Comparison of ENCODE assay signal across 8 cellular contexts in the genomic region with DNA sequence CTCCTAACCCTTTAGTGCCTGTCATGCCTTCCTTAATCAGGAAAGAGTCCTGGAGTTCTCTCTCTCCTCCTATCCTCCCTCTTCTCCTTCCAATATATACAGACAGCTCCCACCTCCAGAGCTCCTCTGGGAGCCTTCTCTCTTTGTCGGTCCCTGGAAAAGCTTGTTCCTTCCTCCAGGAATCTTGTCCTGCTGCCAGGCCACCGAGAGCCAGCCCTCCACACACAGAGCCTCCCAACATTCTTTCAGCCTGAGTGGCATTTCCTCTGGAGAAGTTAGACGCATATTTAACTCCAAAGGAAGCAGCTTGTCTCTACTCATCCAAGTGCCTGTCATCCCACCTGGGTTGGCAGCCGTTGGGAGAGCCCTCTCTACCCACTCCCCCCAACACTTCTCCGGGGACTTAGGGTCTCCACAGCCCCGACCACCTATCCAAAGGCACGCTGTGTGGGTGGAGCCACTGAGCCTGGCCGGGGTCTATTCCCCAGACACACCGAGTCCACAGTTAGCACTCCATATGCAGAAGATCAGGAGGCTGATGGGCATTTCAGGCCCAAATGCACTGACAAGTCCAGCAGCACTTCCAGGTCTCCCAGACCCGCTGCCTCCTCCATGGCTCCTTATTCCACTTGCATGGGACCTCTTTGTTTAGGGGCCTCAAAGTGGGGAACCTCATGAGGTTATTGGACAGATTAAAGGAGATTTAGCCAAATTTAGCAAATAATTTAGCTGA. TPM values are rescaled to one million over a fixed set of nuclear protein-coding genes. Genes with fewer than 3 reads are reported as not detected.
DNase-seq lines count a peak whose midpoint lies in the region; ATAC-seq and TF ChIP-seq lines count a peak whose summit lies in the region.

No MANE protein-coding gene starts in this region.

- 0% methylated on average over 2 of the region's 10 CpGs; no CpG with 5 or more reads in 1 of the 2 experiments for WGBS in IMR-90 (ENCODE audit: extremely low coverage in 2 of 2, insufficient read length in 1 of 2), 2 experiments

- H3K36me3 ChIP-seq in IMR-90 (ENCODE audit: control insufficient read depth, insufficient read depth, low read length) (peaks cover 13% of the 10 kb centered on the region), tibial artery (no peaks in the 10 kb centered on the region)

- no peaks in the 10 kb centered on the region for H3K9me3 ChIP-seq in IMR-90 (ENCODE audit: control insufficient read depth, insufficient read depth, low read length)
- H3K9me3 ChIP-seq in tibial artery, result no peaks in the 10 kb centered on the region

- peak overlapping the region; percentile 47 for H3K4me2 ChIP-seq in IMR-90 (ENCODE audit: low read depth, low read length)

- H3K9ac ChIP-seq in IMR-90 (ENCODE audit: low read depth, low read length), result peak overlapping the region; percentile 70

- peak overlapping the region; percentile 51 for H3K18ac ChIP-seq in IMR-90 (ENCODE audit: low read depth, low read length)

- CTCF ChIA-PET in IMR-90 (lab: Yijun Ruan, JAX), result interaction anchor here (0.9 to 1.2 kb wide), 2 partner anchors 11 to 46 kb away, joined by 3 to 5 read pairs; no protein-coding TSS in a partner anchor

- H3K4me3 ChIP-seq in IMR-90 (ENCODE audit: insufficient read depth, low read depth, low read length) (no peak overlapping the region), cardiac fibroblast (replicated peaks in 1 of 2; ENCODE audit: low read depth in 2 of 2, low read length in 2 of 2) (no peak overlapping the region), tibial artery (peak overlapping the region in 1 of 2 donors; percentile 13)

- H3K4me1 ChIP-seq in IMR-90 (ENCODE audit: control insufficient read depth, insufficient read depth, low read length), result peaks cover 64% of the 10 kb centered on the region
- peaks cover 18 to 100% (median 77%) of the 10 kb centered on the region in 4 donors for H3K4me1 ChIP-seq in tibial artery

- peak overlapping the region; percentile 79 to 97 for H4K8ac ChIP-seq in IMR-90 (ENCODE audit: low read depth in 2 of 2, low read length in 2 of 2)

- TF ChIP-seq CTCF in IMR-90 (conservative IDR thresholded peaks at IDR 0.05; ENCODE audit: low read depth, low read length) (no peak), cardiac fibroblast (IDR thresholded peaks at IDR 0.05; ENCODE audit: low read depth, low read length) (no peak), tibial artery (IDR thresholded peaks at IDR 0.05) (no peak)

- DNase-seq in IMR-90, result peak; percentile 96
- peak; percentile 86 to 92 for DNase-seq in cardiac fibroblast (ENCODE audit: low read depth in 2 of 2)
- peak; percentile 95 for DNase-seq in kidney tubule cell (ENCODE audit: low spot score)
- peak; percentile 76 to 88 for DNase-seq in tibial artery
- DNase-seq in GM19240 (ENCODE audit: insufficient read length, low spot score), result no peak
- DNase-seq in nucleus accumbens (lab: John Stamatoyannopoulos, UW), result no peak

- intact Hi-C loops in IMR-90 (cut with micrococcal nuclease), result no loop called here
- intact Hi-C loops in tibial artery (cut with DNase I; ENCODE audit: low total_unique reads), result loop anchor here (5.0 kb wide), 1 partner anchor 35 kb away; no protein-coding TSS in a partner anchor

- peaks cover 48 to 92% of the 10 kb centered on the region in 2 experiments for H3K79me1 ChIP-seq in IMR-90 (ENCODE audit: low read depth in 1 of 2, low read length in 2 of 2)

- peak overlapping the region; percentile 96 for H3K23ac ChIP-seq in IMR-90 (ENCODE audit: low read depth, low read length)

- H2AK5ac ChIP-seq in IMR-90 (ENCODE audit: low read depth, low read length), result peak overlapping the region; percentile 100

- H2BK5ac ChIP-seq in IMR-90 (ENCODE audit: low read depth, low read length, poor library complexity, severe bottlenecking), result peak overlapping the region; percentile 95

- peak overlapping the region; percentile 97 for H3K56ac ChIP-seq in IMR-90 (ENCODE audit: extremely low read depth, insufficient read depth, low read length)

- no TSS peak for BruUV-seq in IMR-90 (replicated peaks; lab: Mats Ljungman, UMichigan)

- in situ Hi-C loops in IMR-90 (cut with MboI; ENCODE audit: low sequenced_read_pairs), result no loop called here

- no peak for TF ChIP-seq POLR2A in IMR-90 (IDR thresholded peaks at IDR 0.05; ENCODE audit: low read depth, low read length)

- peaks cover 64% of the 10 kb centered on the region for H3K9me1 ChIP-seq in IMR-90 (ENCODE audit: insufficient read depth, low read length)

- dilution Hi-C loops in IMR-90 (cut with HindIII; ENCODE audit: low sequenced_read_pairs, unreplicated experiment), result no loop called here

- peaks cover 4% of the 10 kb centered on the region; the same call in 1 of the 2 replicates for H4K20me1 ChIP-seq in IMR-90 (ENCODE audit: insufficient read depth, low read length)

- peak overlapping the region; percentile 97 for H3K14ac ChIP-seq in IMR-90 (replicated peaks; ENCODE audit: low read depth, low read length)

- H4K5ac ChIP-seq in IMR-90 (ENCODE audit: low read depth, low read length), result peak overlapping the region; percentile 72

- POLR2A ChIA-PET in IMR-90 (lab: Charles Lee; ENCODE audit: unreplicated experiment), result interaction anchor here (0.7 to 0.8 kb wide), 3 partner anchors 42 to 125 kb away, joined by 3 to 4 read pairs (median 4); no protein-coding TSS in a partner anchor

- peak overlapping the region; percentile 96 for H2AK9ac ChIP-seq in IMR-90 (replicated peaks; ENCODE audit: low read depth, low read length, poor library complexity)

- H3K27me3 ChIP-seq in IMR-90 (ENCODE audit: control insufficient read depth, insufficient read depth, low read length) (no peaks in the 10 kb centered on the region), tibial artery (no peaks in the 10 kb centered on the region)

- H2AFZ ChIP-seq in IMR-90 (replicated peaks; ENCODE audit: low read length, poor library complexity), result peak overlapping the region; percentile 74

- H4K91ac ChIP-seq in IMR-90 (ENCODE audit: insufficient read depth, low read depth, low read length), result peak overlapping the region; percentile 97

- peak; percentile 28 for TF ChIP-seq RAD21 in IMR-90 (IDR thresholded peaks at IDR 0.05; ENCODE audit: low read length)

- peak overlapping the region; percentile 98 for H2BK20ac ChIP-seq in IMR-90 (ENCODE audit: low read depth, low read length)

- H3K4ac ChIP-seq in IMR-90 (ENCODE audit: low read depth, low read length), result peak overlapping the region; percentile 99

- peak overlapping the region; percentile 98 for H2BK15ac ChIP-seq in IMR-90 (ENCODE audit: low read depth, low read length)

- peak; percentile 78 for ATAC-seq in IMR-90 (ENCODE audit: low read depth)
- ATAC-seq in HG03175 (IDR thresholded peaks at IDR 0.05; ENCODE audit: unreplicated experiment), result no peak
- ATAC-seq in HG03139 (IDR thresholded peaks at IDR 0.05; ENCODE audit: unreplicated experiment), result no peak

- H3K27ac ChIP-seq in IMR-90 (ENCODE audit: insufficient read depth, low read length), result peak overlapping the region; percentile 95
- peak overlapping the region; percentile 74 to 83 for H3K27ac ChIP-seq in tibial artery

- H2BK120ac ChIP-seq in IMR-90 (ENCODE audit: low read depth, low read length), result peak overlapping the region; percentile 99

TF ChIP-seq in IMR-90, 13 proteins besides CTCF, POLR2A, EP300 and RAD21:
- no peak for TF ChIP-seq CEBPB (IDR thresholded peaks at IDR 0.05; ENCODE audit: low read depth, low read length)
- 0 out of 2 replicates have a peak, but pooled peaks have one; percentile 17 for TF ChIP-seq MAZ (IDR thresholded peaks at IDR 0.05; ENCODE audit: borderline replicate concordance, low read depth, low read length)
- no peak for TF ChIP-seq ELK1 (IDR thresholded peaks at IDR 0.05; ENCODE audit: borderline replicate concordance, low read depth, low read length)
- TF ChIP-seq MAFK (IDR thresholded peaks at IDR 0.05; ENCODE audit: low read depth, low read length), result no peak
- no peak for TF ChIP-seq MXI1 (IDR thresholded peaks at IDR 0.05; ENCODE audit: borderline replicate concordance, low read depth, low read length)
- peak; percentile 40; the same call in 1 of the 2 replicates for TF ChIP-seq FOS (IDR thresholded peaks at IDR 0.05; ENCODE audit: low read depth, low read length)
- TF ChIP-seq RFX5 (IDR thresholded peaks at IDR 0.05; ENCODE audit: low read depth, low read length), result no peak

RNA-seq across cellular contexts. Expression of gene DKK3, which starts 31.1 kb away (rescaled TPM):
- total RNA-seq in IMR-90 (2012; rRNA removed), result 348 and 453 TPM in 2 replicates
- polyA plus RNA-seq in IMR-90 (2012; rRNA removed), result 838 and 964 TPM in 2 replicates
- polyA plus RNA-seq in IMR-90 (2012; cell fraction: cytosol; rRNA removed), result 812 and 1,206 TPM in 2 replicates
- polyA plus RNA-seq in IMR-90 (2012; cell fraction: nucleus; rRNA removed; ENCODE audit: low replicate concordance), result 383 and 412 TPM in 2 replicates

Comparison
In these comparisons a context has a peak if more than half of its experiments do, and no peak if none do; other contexts are left out.
1. DNase-seq: peak in IMR-90 (single experiment), cardiac fibroblast (2 of 2), kidney tubule cell (single experiment) and tibial artery (2 of 2); none in GM19240 (single experiment) and nucleus accumbens (0 of 56).